In the genomic region with DNA sequence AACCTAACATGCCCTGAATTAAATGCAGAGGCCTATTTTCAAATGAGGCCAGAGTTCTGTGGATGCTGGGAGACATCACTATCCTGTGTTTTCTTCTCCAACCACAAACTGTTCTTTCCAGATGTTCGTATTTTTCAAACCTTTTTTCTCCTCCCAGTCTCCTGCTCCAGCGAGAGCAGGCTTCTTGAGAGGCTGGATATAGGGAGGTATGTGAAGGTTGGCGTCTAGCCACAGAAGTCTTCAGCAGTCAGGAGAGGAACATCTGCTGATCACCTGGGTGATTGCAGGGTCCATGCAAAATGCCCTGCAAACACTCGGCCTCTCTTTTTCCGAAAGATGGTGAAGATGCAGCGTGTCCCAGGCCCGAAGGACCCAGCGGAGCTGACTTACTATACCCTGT, we compare ENCODE assay signal across 22 cellular contexts.
"Had no signal": no experiment of that assay in that cellular context is flagged by ENCODE, and none has a peak within 500 bp of the region (broad histone marks: within the 10 kb centered on the region; RNA-seq: fewer than 3 reads in every experiment).

No MANE protein-coding gene starts in this region.

- H3K9me3 ChIP-seq: breast epithelium had no signal

- H3K27me3 ChIP-seq: breast epithelium had no signal

- H3K4me3 ChIP-seq: breast epithelium, PC-9 had no signal

- H2AFZ ChIP-seq: PC-9 had no signal

- H3K36me3 ChIP-seq: breast epithelium had no signal

- H3K4me2 ChIP-seq: PC-9 had no signal

- DNase-seq: activated CD4-positive, alpha-beta T cell treated with anti-CD3 and anti-CD28 coated beads for 48 hours; activated CD4-positive, alpha-beta T cell treated with anti-CD3 and anti-CD28 coated beads, Interleukin-2, amount 50 U/mL, for 4 hours; activated CD4-positive, CD25-positive, alpha-beta regulatory T cell treated with anti-CD3 and anti-CD28 coated beads, Interleukin-2, amount 50 U/mL, for 72 hours; activated CD8-positive, alpha-beta memory T cell treated with anti-CD3 and anti-CD28 coated beads, Interleukin-2, amount 50 U/mL, for 48 hours; activated CD8-positive, alpha-beta T cell treated with anti-CD3 and anti-CD28 coated beads, Interleukin-2, amount 10 ng/mL, durations not matched to agents 7 days and 5 days; activated naive CD4-positive, alpha-beta T cell treated with anti-CD3 and anti-CD28 coated beads, Interleukin-2, amount 50 U/mL, for 16 hours; activated T-cell treated with anti-CD3 and anti-CD28 coated beads, Interleukin-2, amount 50 U/mL, for 1 hour; aorta; caudate nucleus; NCI-H1092; NCI-H1417; NCI-H1930; NCI-H345; NCI-H510A; NCI-H526 treated with DMSO at 0.1 percent for 48 hours; NCI-H82; PC-9; SIG-M5; T-helper 17 cell; T-helper 9 cell had no signal

- ATAC-seq: activated CD8-positive, alpha-beta T cell treated with anti-CD3 and anti-CD28 coated beads, Interleukin-2, amount 10 ng/mL, durations not matched to agents 7 days and 5 days; T-helper 17 cell; WTC11 had no signal

- H3K27ac ChIP-seq: breast epithelium, PC-9 had no signal

- H3K4me1 ChIP-seq: breast epithelium had no signal
